ENCODE assay signal across 28 cellular contexts in genomic region chr4:27662426-27662825, GRCh38.
"Had no signal": no experiment of that assay in that cellular context is flagged by ENCODE, and none has a peak within 500 bp of the region (broad histone marks: within the 10 kb centered on the region; RNA-seq: fewer than 3 reads in every experiment).

No MANE protein-coding gene starts in this region.

- H3K27me3 ChIP-seq: colonic mucosa, dorsolateral prefrontal cortex, left lung, pancreas, right atrium auricular region, spleen had no signal

- FAIRE-seq: bronchial epithelial cell, endothelial cell of umbilical vein, frontal cortex, kidney, pancreas had no signal

- DNase-seq: activated CD4-positive, alpha-beta T cell treated with anti-CD3 and anti-CD28 coated beads for 36 hours; activated CD4-positive, alpha-beta T cell treated with anti-CD3 and anti-CD28 coated beads, Interleukin-2, amount 50 U/mL, for 48 hours; activated CD8-positive, alpha-beta memory T cell treated with anti-CD3 and anti-CD28 coated beads, Interleukin-2, amount 50 U/mL, for 48 hours; activated naive CD4-positive, alpha-beta T cell treated with Interleukin-2 at 50 U/mL for 16 hours; activated naive CD8-positive, alpha-beta T cell treated with anti-CD3 and anti-CD28 coated beads for 36 hours; activated T-cell treated with anti-CD3 and anti-CD28 coated beads, Interleukin-2, amount 50 U/mL, for 48 hours; amniotic stem cell; colonic mucosa; dorsolateral prefrontal cortex; effector memory CD8-positive, alpha-beta T cell; hippocampal formation; kidney; left lung; naive thymus-derived CD8-positive, alpha-beta T cell; pancreas; psoas muscle; spleen; stimulated activated CD4-positive, alpha-beta T cell treated with anti-CD3 and anti-CD28 coated beads, Interleukin-4, amount 100 ng/mL, for 1 hour; stimulated activated naive CD4-positive, alpha-beta T cell treated with Interleukin-2 at 50 U/mL for 16 hours; T-cell had no signal

- H3K27ac ChIP-seq: colonic mucosa, dorsolateral prefrontal cortex, left lung, pancreas, psoas muscle, right atrium auricular region, spleen, thoracic aorta had no signal

- H3K4me3 ChIP-seq: colonic mucosa, dorsolateral prefrontal cortex, left lung, lung, pancreas, psoas muscle, right atrium auricular region, spleen, thoracic aorta had no signal

- H3K4me1 ChIP-seq: colonic mucosa, left lung, pancreas, psoas muscle, right atrium auricular region, spleen had no signal

- H3K9me3 ChIP-seq: colonic mucosa, left lung, pancreas, psoas muscle, right atrium auricular region, spleen, thoracic aorta had no signal

- H3K36me3 ChIP-seq: colonic mucosa, left lung, pancreas, right atrium auricular region, spleen, thoracic aorta had no signal

- ATAC-seq: activated CD4-positive, alpha-beta T cell treated with anti-CD3 and anti-CD28 coated beads for 36 hours; effector memory CD8-positive, alpha-beta T cell; esophagus mucosa; left lung; naive thymus-derived CD8-positive, alpha-beta T cell; pancreas; psoas muscle; T-cell; WTC11 had no signal
